Comparison of ENCODE assay signal across 18 cellular contexts in genomic region chr7:2101630-2102374, GRCh38.
DNase-seq lines count a peak whose midpoint lies in the region; ATAC-seq and TF ChIP-seq lines count a peak whose summit lies in the region.
"Had no signal": no experiment of that assay in that cellular context is flagged by ENCODE, and none has a peak within 500 bp of the region (broad histone marks: within the 10 kb centered on the region; RNA-seq: fewer than 3 reads in every experiment).

No MANE protein-coding gene starts in this region.

- WGBS in spleen, 5 donors, result 91 to 98% (median 94%) methylated on average over 18 to 19 of the region's 19 CpGs

- H3K4me3 ChIP-seq in dorsolateral prefrontal cortex (no peak overlapping the region), spleen (no peak overlapping the region)
- H3K4me3 ChIP-seq: colonic mucosa, HAP-1, SK-N-MC had no signal

- peaks cover 35% of the 10 kb centered on the region for H3K4me1 Mint-ChIP-seq in CD14-positive monocyte
- peaks cover 16 to 34% (median 32%) of the 10 kb centered on the region in 3 donors for H3K4me1 Mint-ChIP-seq in IgD-negative memory B cell
- peaks cover 54% of the 10 kb centered on the region for H3K4me1 Mint-ChIP-seq in neural crest cell

- H3K9me3 Mint-ChIP-seq in CD14-positive monocyte (peaks cover 0 to 7% (median 0%) of the 10 kb centered on the region in 7 donors), IgD-negative memory B cell (peaks cover 0 to 2% (median 0%) of the 10 kb centered on the region in 3 donors), neural crest cell (peaks cover 3% of the 10 kb centered on the region)

- no peak for ATAC-seq in HG03378 (IDR thresholded peaks at IDR 0.05; ENCODE audit: unreplicated experiment)
- ATAC-seq: left ventricle myocardium superior, PC-3 had no signal

- peak overlapping the region in 4 of 7 donors; percentile 12 to 59 (median 44) for H3K27ac Mint-ChIP-seq in CD14-positive monocyte
- peak overlapping the region in 2 of 3 donors; percentile 47 to 91 for H3K27ac Mint-ChIP-seq in IgD-negative memory B cell
- peak overlapping the region; percentile 92 for H3K27ac Mint-ChIP-seq in neural crest cell (ENCODE audit: unreplicated experiment)

- H3K4me3 Mint-ChIP-seq in CD14-positive monocyte (no peak overlapping the region), IgD-negative memory B cell (peak overlapping the region in 1 of 4 donors; percentile 9), neural crest cell (no peak overlapping the region)

- DNase-seq in CD14-positive monocyte (ENCODE audit: low spot score) (no peak), dorsolateral prefrontal cortex (peak in 7 of 10 donors; percentile 48 to 79 (median 69)), neural crest cell (ENCODE audit: low read depth, low spot score) (no peak), COLO829 (ENCODE audit: low spot score) (no peak), spleen (no peak)
- no peak for DNase-seq in stimulated activated CD8-positive, alpha-beta memory T cell treated with anti-CD3 and anti-CD28 coated beads, Interleukin-4, amount 100 ng/mL, for 48 hours
- DNase-seq: activated effector memory CD4-positive, alpha-beta T cell treated with anti-CD3 and anti-CD28 coated beads, Interleukin-2, amount 50 U/mL, for 16 hours; colonic mucosa; left ventricle myocardium superior; NCI-H2081; NCI-H526 treated with DMSO at 0.1 percent for 48 hours; PC-3; stimulated activated CD4-positive, alpha-beta T cell treated with anti-CD3 and anti-CD28 coated beads, Interleukin-15, amount 100 ng/mL, for 24 hours had no signal

- peaks cover 0 to 5% (median 2%) of the 10 kb centered on the region in 3 donors for H3K27me3 Mint-ChIP-seq in CD14-positive monocyte (ENCODE audit: low read depth in 3 of 3)
- H3K27me3 Mint-ChIP-seq in IgD-negative memory B cell, result no peaks in the 10 kb centered on the region
- no peaks in the 10 kb centered on the region for H3K27me3 Mint-ChIP-seq in neural crest cell (ENCODE audit: low read depth)

- H3K36me3 ChIP-seq in spleen, result peaks cover 0 to 9% (median 0%) of the 10 kb centered on the region in 6 donors
- H3K36me3 ChIP-seq: colonic mucosa, HAP-1 had no signal

- no peak for TF ChIP-seq POLR2A in spleen (IDR thresholded peaks at IDR 0.05)

- no peaks in the 10 kb centered on the region for H3K27me3 ChIP-seq in dorsolateral prefrontal cortex
- no peaks in the 10 kb centered on the region for H3K27me3 ChIP-seq in spleen (replicated peaks in 1 of 7)
- H3K27me3 ChIP-seq: colonic mucosa had no signal

- intact Hi-C loops in CD14-positive monocyte (cut with micrococcal nuclease), result no loop called here
- intact Hi-C loops in dorsolateral prefrontal cortex (cut with DNase I), result loop anchor here in 1 of 2 donors (10.0 kb wide), 1 partner anchor 53 kb away; no protein-coding TSS in a partner anchor
- intact Hi-C loops in spleen (cut with DNase I; ENCODE audit: low total_unique reads), result no loop called here

- TF ChIP-seq CTCF in CD14-positive monocyte (IDR thresholded peaks at IDR 0.05) (no peak), dorsolateral prefrontal cortex (IDR thresholded peaks at IDR 0.05 in 54 of 56, conservative IDR thresholded peaks at IDR 0.05 in 2 of 56; ENCODE audit: low read depth in 1 of 56, partially characterized antibody in 56 of 56) (peak in 2 of 56 donors; percentile 7 to 17), neural crest cell (conservative IDR thresholded peaks at IDR 0.05) (no peak), spleen (IDR thresholded peaks at IDR 0.05 in 8 of 11, conservative IDR thresholded peaks at IDR 0.05 in 3 of 11) (no peak)

- H3K27ac ChIP-seq in dorsolateral prefrontal cortex (peak overlapping the region in 26 of 59 donors; percentile 6 to 73 (median 44)), spleen (peak overlapping the region in 1 of 8 donors; percentile 42)
- H3K27ac ChIP-seq: colonic mucosa, epithelial cell of prostate, SK-N-MC had no signal

- peaks cover 19 to 82% (median 70%) of the 10 kb centered on the region in 6 donors for H3K4me1 ChIP-seq in spleen
- H3K4me1 ChIP-seq: colonic mucosa had no signal

- H3K36me3 Mint-ChIP-seq in CD14-positive monocyte (peaks cover 13 to 20% of the 10 kb centered on the region in 2 donors), IgD-negative memory B cell (no peaks in the 10 kb centered on the region), neural crest cell (ENCODE audit: low read depth) (peaks cover 8% of the 10 kb centered on the region)

- no peaks in the 10 kb centered on the region for H3K9me3 ChIP-seq in spleen
- H3K9me3 ChIP-seq: colonic mucosa, HAP-1 had no signal

Comparison
In these comparisons a context has a peak if more than half of its experiments do, and no peak if none do; other contexts are left out.
1. DNase-seq: peak in dorsolateral prefrontal cortex (7 of 10); none in CD14-positive monocyte (single experiment), neural crest cell (single experiment), COLO829 (single experiment), stimulated activated CD8-positive, alpha-beta memory T cell treated with anti-CD3 and anti-CD28 coated beads, Interleukin-4, amount 100 ng/mL, for 48 hours (single experiment) and spleen (single experiment).
2. Peak in every context shown above with its lines, with median percentiles within 50 percentile points of each other: H3K27ac Mint-ChIP-seq.